ENCODE assay signal across 1 cellular context in genomic region chr14:100279563-100279962, GRCh38.
TF ChIP-seq lines count a peak whose summit lies in the region.

No MANE protein-coding gene starts in this region.

TF ChIP-seq in K562, 482 proteins besides CTCF, POLR2A, EP300 and RAD21:
- TF ChIP-seq SREBF2 (CRISPR knock-in tag; IDR thresholded peaks at IDR 0.05) (no peak), POLR2G (IDR thresholded peaks at IDR 0.05; ENCODE audit: low read depth, low read length) (0 out of 2 replicates have a peak, but pooled peaks have one; percentile 33), ZNF41 (CRISPR knock-in tag; conservative IDR thresholded peaks at IDR 0.05) (no peak), HDAC3 (IDR thresholded peaks at IDR 0.05; ENCODE audit: borderline replicate concordance, partially characterized antibody) (no peak), ZBTB8A (IDR thresholded peaks at IDR 0.05; ENCODE audit: partially characterized antibody) (no peak), ZNF324 (CRISPR knock-in tag; IDR thresholded peaks at IDR 0.05) (no peak), ZNF75A (CRISPR knock-in tag; IDR thresholded peaks at IDR 0.05) (no peak)
- TF ChIP-seq, protein P1, sequence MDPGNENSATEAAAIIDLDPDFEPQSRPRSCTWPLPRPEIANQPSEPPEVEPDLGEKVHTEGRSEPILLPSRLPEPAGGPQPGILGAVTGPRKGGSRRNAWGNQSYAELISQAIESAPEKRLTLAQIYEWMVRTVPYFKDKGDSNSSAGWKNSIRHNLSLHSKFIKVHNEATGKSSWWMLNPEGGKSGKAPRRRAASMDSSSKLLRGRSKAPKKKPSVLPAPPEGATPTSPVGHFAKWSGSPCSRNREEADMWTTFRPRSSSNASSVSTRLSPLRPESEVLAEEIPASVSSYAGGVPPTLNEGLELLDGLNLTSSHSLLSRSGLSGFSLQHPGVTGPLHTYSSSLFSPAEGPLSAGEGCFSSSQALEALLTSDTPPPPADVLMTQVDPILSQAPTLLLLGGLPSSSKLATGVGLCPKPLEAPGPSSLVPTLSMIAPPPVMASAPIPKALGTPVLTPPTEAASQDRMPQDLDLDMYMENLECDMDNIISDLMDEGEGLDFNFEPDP (CRISPR knock-in tag; IDR thresholded peaks at IDR 0.05): no peak
